9 cellular contexts compared by ENCODE assay signal in genomic region chr11:6681505-6681904, GRCh38. TPM values are rescaled to one million over a fixed set of nuclear protein-coding genes. Genes with fewer than 3 reads are reported as not detected.
DNase-seq lines count a peak whose midpoint lies in the region; ATAC-seq, FAIRE-seq and TF ChIP-seq lines count a peak whose summit lies in the region.
"Had no signal": no experiment of that assay in that cellular context is flagged by ENCODE, and none has a peak within 500 bp of the region (broad histone marks: within the 10 kb centered on the region; RNA-seq: fewer than 3 reads in every experiment).

No MANE protein-coding gene starts in this region.

- WGBS in mammary epithelial cell (ENCODE audit: low coverage, missing lambda C conversion rate), result 80% methylated on average over 1 of the region's 1 CpG

- H3K36me3 Mint-ChIP-seq in Caco-2 (ENCODE audit: insufficient read depth, unreplicated experiment) (peaks cover 32% of the 10 kb centered on the region), nephron (ENCODE audit: low read depth) (peaks cover 19% of the 10 kb centered on the region)

- no peak for ATAC-seq in GM21717 (IDR thresholded peaks at IDR 0.05; ENCODE audit: unreplicated experiment)

- in situ Hi-C loops in KBM-7 (cut with MboI; ENCODE audit: low pct_unique_long_range_greater_than_20kb, low sequenced_read_pairs), result no loop called here
- in situ Hi-C loops in mammary epithelial cell (cut with MboI; ENCODE audit: low sequenced_read_pairs in 2 of 2), result loop anchor here (5.0 to 10.0 kb wide), 2 partner anchors 79 to 147 kb away; partner anchors contain the start of genes ILK (in 1 of the 2) and RRP8 (in 1 of the 2)

- H3K4me1 Mint-ChIP-seq in Caco-2 (ENCODE audit: low read depth, unreplicated experiment) (peaks cover 7% of the 10 kb centered on the region), nephron (peaks cover 21% of the 10 kb centered on the region)

- BruUV-seq in Caco-2 (replicated peaks; lab: Mats Ljungman, UMichigan), result no TSS peak
- no TSS peak for BruUV-seq in mammary epithelial cell (replicated peaks; lab: Mats Ljungman, UMichigan)

- H3K9ac ChIP-seq in mammary epithelial cell (ENCODE audit: insufficient read depth, low read length) (no peak overlapping the region), kidney (ENCODE audit: low read length in 2 of 2) (no peak overlapping the region)

- no peaks in the 10 kb centered on the region for H3K9me3 Mint-ChIP-seq in Caco-2 (ENCODE audit: unreplicated experiment)
- no peaks in the 10 kb centered on the region for H3K9me3 Mint-ChIP-seq in nephron

- peaks cover 30% of the 10 kb centered on the region for H3K79me2 ChIP-seq in mammary epithelial cell (ENCODE audit: insufficient read depth, low read length)

- peaks cover 4% of the 10 kb centered on the region for H3K36me3 ChIP-seq in Caco-2 (ENCODE audit: control insufficient read depth, insufficient read depth, low read length)
- H3K36me3 ChIP-seq in mammary epithelial cell (ENCODE audit: insufficient read depth, low read length), result peaks cover 7% of the 10 kb centered on the region
- H3K36me3 ChIP-seq in kidney (ENCODE audit: control insufficient read depth in 1 of 2, insufficient read depth in 2 of 2, low read length in 2 of 2), result no peaks in the 10 kb centered on the region

- H3K27me3 Mint-ChIP-seq in Caco-2 (ENCODE audit: insufficient read depth, unreplicated experiment), result peaks cover 5% of the 10 kb centered on the region
- peaks cover 5% of the 10 kb centered on the region for H3K27me3 Mint-ChIP-seq in nephron (ENCODE audit: low read depth)

- H3K27ac Mint-ChIP-seq in Caco-2 (ENCODE audit: unreplicated experiment) (no peak overlapping the region), nephron (peak overlapping the region; percentile 73 to 95 (median 82))

- no peak overlapping the region; the same call in 1 of the 2 replicates for H3K4me3 ChIP-seq in Caco-2 (ENCODE audit: low read depth, low read length)
- H3K4me3 ChIP-seq in mammary epithelial cell (replicated peaks in 1 of 3; ENCODE audit: insufficient read depth in 1 of 3, low read depth in 2 of 3, low read length in 3 of 3), result peak overlapping the region in 2 of 3 experiments; percentile 90 to 98
- H3K4me3 ChIP-seq in kidney (ENCODE audit: low read length in 2 of 2), result peak overlapping the region in 1 of 2 donors; percentile 11

- no peak for FAIRE-seq in kidney (lab: Jason Lieb, UNC)

- H2AFZ ChIP-seq in mammary epithelial cell (ENCODE audit: low read depth, low read length), result no peak overlapping the region

- intact Hi-C loops in Caco-2 (cut with micrococcal nuclease; ENCODE audit: unreplicated experiment), result no loop called here
- intact Hi-C loops in mammary epithelial cell (cut with micrococcal nuclease), result no loop called here
- intact Hi-C loops in kidney (cut with DNase I), result loop anchor here (10.0 kb wide), 1 partner anchor 147 kb away; no protein-coding TSS in a partner anchor

- H3K4me1 ChIP-seq in Caco-2, result peaks cover 13% of the 10 kb centered on the region
- peaks cover 5% of the 10 kb centered on the region for H3K4me1 ChIP-seq in mammary epithelial cell (ENCODE audit: insufficient read depth, low read length)
- H3K4me1 ChIP-seq in kidney (ENCODE audit: control insufficient read depth in 1 of 2, insufficient read depth in 1 of 2, low read depth in 1 of 2, low read length in 2 of 2), result peaks cover 12 to 15% of the 10 kb centered on the region in 2 donors

- CTCF ChIA-PET in Caco-2 (lab: Charles Lee), result interaction anchor here (1.1 kb wide), 1 partner anchor 150 kb away, joined by 3 read pairs; no protein-coding TSS in a partner anchor
- CTCF ChIA-PET in mammary epithelial cell (lab: Charles Lee; ENCODE audit: low non-redundant PET), result interaction anchor here (0.5 kb wide), 1 partner anchor 79 kb away, joined by 3 read pairs; no protein-coding TSS in a partner anchor

- POLR2A ChIA-PET in Caco-2 (lab: Charles Lee), result interaction anchor here (0.6 kb wide), 1 partner anchor 84 kb away, joined by 4 read pairs; no protein-coding TSS in a partner anchor

- H3K27ac ChIP-seq in mammary epithelial cell (ENCODE audit: insufficient read depth, low read depth, low read length) (no peak overlapping the region), kidney (ENCODE audit: low read depth in 2 of 2, low read length in 2 of 2) (peak overlapping the region in 1 of 2 donors; percentile 9)

- DNase-seq in Caco-2 (no peak), KBM-7 (peak; percentile 40), mammary epithelial cell (no peak), NCI-H1417 (lab: John Stamatoyannopoulos, UW) (no peak), NCI-H2081 (lab: John Stamatoyannopoulos, UW) (no peak), kidney (no peak)
- DNase-seq: Peyer's patch had no signal

- H3K9me3 ChIP-seq in Caco-2, result no peaks in the 10 kb centered on the region
- H3K9me3 ChIP-seq in mammary epithelial cell (replicated peaks; ENCODE audit: insufficient read depth, low read length), result no peaks in the 10 kb centered on the region
- H3K9me3 ChIP-seq in kidney (ENCODE audit: control insufficient read depth in 1 of 2, low read length in 2 of 2), result no peaks in the 10 kb centered on the region
- H3K9me3 ChIP-seq: Peyer's patch had no signal

- peak overlapping the region; percentile 92 for H3K4me2 ChIP-seq in mammary epithelial cell (ENCODE audit: insufficient read depth, low read depth, low read length)

- H4K20me1 ChIP-seq in mammary epithelial cell (ENCODE audit: insufficient read depth, low read length), result no peaks in the 10 kb centered on the region

- TF ChIP-seq CTCF in Caco-2 (IDR thresholded peaks at IDR 0.05; ENCODE audit: insufficient read depth in 1 of 2, low read depth in 1 of 2, low read length in 1 of 2, severe bottlenecking in 1 of 2, unreplicated experiment in 1 of 2) (no peak), mammary epithelial cell (conservative IDR thresholded peaks at IDR 0.05 in 1 of 2, IDR thresholded peaks at IDR 0.05 in 1 of 2; ENCODE audit: extremely low read depth in 1 of 2, insufficient read depth in 1 of 2, low read depth in 1 of 2, low read length in 2 of 2) (no peak), nephron (IDR thresholded peaks at IDR 0.05; ENCODE audit: unreplicated experiment in 3 of 3) (no peak), kidney (IDR thresholded peaks at IDR 0.05; ENCODE audit: borderline replicate concordance, extremely low read depth, insufficient read depth) (no peak)

- H3K4me3 Mint-ChIP-seq in Caco-2 (ENCODE audit: unreplicated experiment), result peak overlapping the region; percentile 100
- H3K4me3 Mint-ChIP-seq in nephron, result peak overlapping the region; percentile 98 to 100 (median 99)

- H3K27me3 ChIP-seq in Caco-2 (replicated peaks; ENCODE audit: control insufficient read depth, insufficient read depth, low read length), result no peaks in the 10 kb centered on the region
- H3K27me3 ChIP-seq in mammary epithelial cell (ENCODE audit: insufficient read depth, low read length), result no peaks in the 10 kb centered on the region
- H3K27me3 ChIP-seq: Peyer's patch had no signal

- dilution Hi-C loops in mammary epithelial cell (cut with HindIII; ENCODE audit: low sequenced_read_pairs), result no loop called here

RNA-seq across cellular contexts. Expression of gene MRPL17, which starts 1.6 kb away (rescaled TPM):
- total RNA-seq in Caco-2 (2022) (57.8 and 60.8 TPM in 2 replicates), mammary epithelial cell (10 to 100 TPM; 23.8 to 95.9 TPM), kidney (44.0 TPM)
- polyA plus RNA-seq in mammary epithelial cell (85.0 TPM), kidney (ENCODE audit: insufficient read depth, low read depth, low replicate concordance) (121 TPM)
- polyA minus RNA-seq in mammary epithelial cell, result 28.8 TPM

RNA-seq across cellular contexts. Expression of gene DCHS1, which starts 25.9 kb away (rescaled TPM):
- total RNA-seq in Caco-2 (2022), result 1.7 and 2.0 TPM in 2 replicates
- total RNA-seq in mammary epithelial cell, result under 1 TPM; 0.50 to 0.59 TPM
- 0.05 TPM for polyA plus RNA-seq in mammary epithelial cell
- 0.05 TPM for polyA minus RNA-seq in mammary epithelial cell
- total RNA-seq in kidney, result 17.0 TPM
- polyA plus RNA-seq in kidney (ENCODE audit: insufficient read depth, low read depth, low replicate concordance), result 2.4 TPM
